15 cellular contexts compared by ENCODE assay signal in genomic region chr7:93914581-93915066, GRCh38. TPM values are rescaled to one million over a fixed set of nuclear protein-coding genes. Genes with fewer than 3 reads are reported as not detected.
A peak's percentile ranks its signal among the peaks of the same experiment; 100 is the strongest.
DNase-seq lines count a peak whose midpoint lies in the region; ATAC-seq, FAIRE-seq and TF ChIP-seq lines count a peak whose summit lies in the region.
"Had no signal": no experiment of that assay in that cellular context is flagged by ENCODE, and none has a peak within 500 bp of the region (broad histone marks: within the 10 kb centered on the region; RNA-seq: fewer than 3 reads in every experiment).

No MANE protein-coding gene starts in this region.

- intact Hi-C loops in Right ventricle myocardium superior (cut with DNase I): no loop called here
- intact Hi-C loops in kidney (cut with DNase I): no loop called here
- intact Hi-C loops in natural killer cell (cut with micrococcal nuclease): no loop called here

- peaks cover 25 to 44% of the 10 kb centered on the region in 2 donors for H3K27me3 Mint-ChIP-seq in natural killer cell (ENCODE audit: low read depth in 2 of 2)

- H3K9ac ChIP-seq in kidney (ENCODE audit: low read length in 2 of 2): no peak overlapping the region

- H3K9me3 ChIP-seq in right atrium auricular region (no peaks in the 10 kb centered on the region), kidney (ENCODE audit: control insufficient read depth in 1 of 2, low read length in 2 of 2) (no peaks in the 10 kb centered on the region)
- H3K9me3 ChIP-seq: testis had no signal

- H3K27ac Mint-ChIP-seq in natural killer cell: no peak overlapping the region

- DNase-seq in Right ventricle myocardium superior: no peak
- no peak for DNase-seq in right atrium auricular region (ENCODE audit: low spot score)
- peak; percentile 80 to 94 for DNase-seq in cardiac fibroblast (ENCODE audit: low read depth in 2 of 2)
- no peak for DNase-seq in kidney
- peak; percentile 53 for DNase-seq in urothelium cell line (ENCODE audit: low spot score)
- no peak for DNase-seq in GM20000 (ENCODE audit: low spot score)
- no peak for DNase-seq in natural killer cell
- DNase-seq: 8988T, DMS153, posterior cingulate gyrus, testis had no signal

- H3K27me3 ChIP-seq in right atrium auricular region: no peaks in the 10 kb centered on the region
- H3K27me3 ChIP-seq: testis had no signal

- no peaks in the 10 kb centered on the region for H3K36me3 Mint-ChIP-seq in natural killer cell

- TF ChIP-seq CTCF in right atrium auricular region (IDR thresholded peaks at IDR 0.05) (no peak), cardiac fibroblast (IDR thresholded peaks at IDR 0.05; ENCODE audit: low read depth, low read length) (no peak), kidney (IDR thresholded peaks at IDR 0.05; ENCODE audit: borderline replicate concordance, extremely low read depth, insufficient read depth) (no peak), GM20000 (IDR thresholded peaks at IDR 0.05; ENCODE audit: extremely low read depth, missing control alignments) (no peak), natural killer cell (IDR thresholded peaks at IDR 0.05) (no peak)

- H3K27ac ChIP-seq in right atrium auricular region: peak overlapping the region in 1 of 2 donors; percentile 66
- peak overlapping the region; percentile 47 to 69 for H3K27ac ChIP-seq in kidney (ENCODE audit: low read depth in 2 of 2, low read length in 2 of 2)
- H3K27ac ChIP-seq: testis had no signal

- ATAC-seq in Right ventricle myocardium superior (ENCODE audit: poor library complexity) (peak; percentile 66), natural killer cell (no peak), HG03442 (IDR thresholded peaks at IDR 0.05; ENCODE audit: unreplicated experiment) (no peak)
- ATAC-seq: GM12878 had no signal

- no peaks in the 10 kb centered on the region for H3K4me1 Mint-ChIP-seq in natural killer cell

- no peaks in the 10 kb centered on the region for H3K9me3 Mint-ChIP-seq in natural killer cell

- H3K4me3 ChIP-seq in right atrium auricular region: no peak overlapping the region
- H3K4me3 ChIP-seq in cardiac fibroblast (replicated peaks in 1 of 2; ENCODE audit: low read depth in 2 of 2, low read length in 2 of 2): peak overlapping the region in 1 of 2 donors; percentile 21
- H3K4me3 ChIP-seq in kidney (ENCODE audit: low read length in 2 of 2): no peak overlapping the region
- H3K4me3 ChIP-seq: GM12878, lung, testis had no signal

- no peaks in the 10 kb centered on the region for H3K36me3 ChIP-seq in right atrium auricular region
- H3K36me3 ChIP-seq in kidney (ENCODE audit: control insufficient read depth in 1 of 2, insufficient read depth in 2 of 2, low read length in 2 of 2): no peaks in the 10 kb centered on the region

- FAIRE-seq in kidney (lab: Jason Lieb, UNC) (no peak), urothelium cell line (lab: Jason Lieb, UNC) (peak; percentile 42)
- FAIRE-seq: GM12878, GM19239 had no signal

- peaks cover 0 to 9% of the 10 kb centered on the region in 2 donors for H3K4me1 ChIP-seq in right atrium auricular region
- no peaks in the 10 kb centered on the region for H3K4me1 ChIP-seq in kidney (ENCODE audit: control insufficient read depth in 1 of 2, insufficient read depth in 1 of 2, low read depth in 1 of 2, low read length in 2 of 2)
- H3K4me1 ChIP-seq: testis had no signal

- H3K4me3 Mint-ChIP-seq in natural killer cell: no peak overlapping the region

RNA-seq across cellular contexts. Expression of gene GNG11, which starts 6.9 kb away (rescaled TPM):
- total RNA-seq in Right ventricle myocardium superior (18.4 TPM), right atrium auricular region (10 to 100 TPM; 18.2 to 21.8 TPM), kidney (23.1 TPM), natural killer cell (1 to 10 TPM in 2 of 3 donors, under 1 TPM in 1; 0.57 to 4.0 (median 1.5) TPM)
- polyA plus RNA-seq in kidney (ENCODE audit: insufficient read depth, low read depth, low replicate concordance): 45.0 TPM

RNA-seq across cellular contexts. Expression of gene GNGT1, which starts 8.3 kb away (rescaled TPM):
- total RNA-seq in Right ventricle myocardium superior (not detected), right atrium auricular region (not detected), kidney (0.35 TPM), natural killer cell (not detected)
- not detected for polyA plus RNA-seq in kidney (ENCODE audit: insufficient read depth, low read depth, low replicate concordance)
- total RNA-seq: GM12878, lung, testis had no signal
- polyA plus RNA-seq: GM12878, lung had no signal

RNA-seq across cellular contexts. Expression of gene TFPI2, which starts 24.1 kb away (rescaled TPM):
- total RNA-seq in Right ventricle myocardium superior (1.3 TPM), right atrium auricular region (1 to 10 TPM; 1.1 to 5.9 TPM), kidney (42.5 TPM), natural killer cell (not detected)
- polyA plus RNA-seq in kidney (ENCODE audit: insufficient read depth, low read depth, low replicate concordance): 7.8 TPM

Comparison
In these comparisons a context has a peak if more than half of its experiments do, and no peak if none do; other contexts are left out.
1. DNase-seq: peak in cardiac fibroblast (2 of 2) and urothelium cell line (single experiment); none in Right ventricle myocardium superior (single experiment), right atrium auricular region (single experiment), kidney (single experiment), GM20000 (single experiment) and natural killer cell (single experiment).